Comparison of ENCODE assay signal across 8 cellular contexts in the genomic region with DNA sequence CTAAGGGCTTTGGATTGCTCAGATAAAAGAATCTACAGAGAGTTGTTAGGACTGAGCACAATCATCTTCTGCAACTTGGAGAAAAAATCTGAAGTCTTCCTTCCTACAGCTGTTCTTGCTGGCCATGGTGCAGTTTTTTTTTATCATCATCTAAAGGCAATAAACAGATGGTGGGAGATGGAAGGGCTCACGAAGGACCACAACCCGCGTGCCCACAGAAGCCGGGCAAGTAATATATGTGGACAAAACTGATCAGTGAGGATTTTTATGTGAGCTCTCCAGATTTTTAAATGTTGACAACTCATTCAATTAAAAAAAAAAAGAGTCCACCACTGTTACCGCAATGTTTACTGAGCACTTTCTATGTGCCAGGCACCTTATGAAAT.
"Had no signal": no experiment of that assay in that cellular context is flagged by ENCODE, and none has a peak within 500 bp of the region (broad histone marks: within the 10 kb centered on the region; RNA-seq: fewer than 3 reads in every experiment).

No MANE protein-coding gene starts in this region.

- DNase-seq: activated CD8-positive, alpha-beta memory T cell treated with anti-CD3 and anti-CD28 coated beads for 24 hours; activated T-cell treated with anti-CD3 and anti-CD28 coated beads for 4 hours; T-helper 9 cell had no signal

- H3K27me3 Mint-ChIP-seq: dendritic cell treated with granulocyte-macrophage colony-stimulating factor and Interleukin-4, amounts not matched to agents 40 ng/mL and 50 ng/mL, for 4 days had no signal

- H3K27ac Mint-ChIP-seq: activated naive CD4-positive, alpha-beta T cell treated with anti-CD3 and anti-CD28 coated beads, Interleukin-2, amount 10 ng/mL, durations not matched to agents 7 days and 5 days; activated T-helper 17 cell treated with anti-CD3 and anti-CD28 coated beads, Interleukin-2, amount 50 U/mL, for 72 hours; dendritic cell treated with granulocyte-macrophage colony-stimulating factor and Interleukin-4, amounts not matched to agents 40 ng/mL and 50 ng/mL, for 4 days; immature natural killer cell had no signal

- H3K4me3 Mint-ChIP-seq: activated naive CD4-positive, alpha-beta T cell treated with anti-CD3 and anti-CD28 coated beads, Interleukin-2, amount 10 ng/mL, durations not matched to agents 7 days and 5 days; dendritic cell treated with granulocyte-macrophage colony-stimulating factor and Interleukin-4, amounts not matched to agents 40 ng/mL and 50 ng/mL, for 4 days; immature natural killer cell; neural crest cell had no signal

- H3K9me3 Mint-ChIP-seq: activated naive CD4-positive, alpha-beta T cell treated with anti-CD3 and anti-CD28 coated beads, Interleukin-2, amount 10 ng/mL, durations not matched to agents 7 days and 5 days; activated T-helper 17 cell treated with anti-CD3 and anti-CD28 coated beads, Interleukin-2, amount 50 U/mL, for 72 hours; dendritic cell treated with granulocyte-macrophage colony-stimulating factor and Interleukin-4, amounts not matched to agents 40 ng/mL and 50 ng/mL, for 4 days; immature natural killer cell; neural crest cell had no signal

- H3K36me3 Mint-ChIP-seq: activated naive CD4-positive, alpha-beta T cell treated with anti-CD3 and anti-CD28 coated beads, Interleukin-2, amount 10 ng/mL, durations not matched to agents 7 days and 5 days; immature natural killer cell had no signal
